8 cellular contexts compared by ENCODE assay signal in genomic region chr5:149732500-149733128, GRCh38. TPM values are rescaled to one million over a fixed set of nuclear protein-coding genes. Genes with fewer than 3 reads are reported as not detected.
DNase-seq lines count a peak whose midpoint lies in the region; ATAC-seq and TF ChIP-seq lines count a peak whose summit lies in the region.

No MANE protein-coding gene starts in this region.

- H3K4me1 ChIP-seq in Caco-2 (peaks cover 11% of the 10 kb centered on the region), PC-9 (replicated peaks; ENCODE audit: insufficient read depth) (peaks cover 15% of the 10 kb centered on the region), esophagus muscularis mucosa (peaks cover 33 to 56% (median 49%) of the 10 kb centered on the region in 4 donors)

- no peak overlapping the region for H3K27ac Mint-ChIP-seq in Caco-2 (ENCODE audit: unreplicated experiment)
- peak overlapping the region in 2 of 3 experiments; percentile 48 to 86 for H3K27ac Mint-ChIP-seq in nephron

- intact Hi-C loops in Caco-2 (cut with micrococcal nuclease; ENCODE audit: unreplicated experiment), result no loop called here
- intact Hi-C loops in PC-9 (cut with micrococcal nuclease; ENCODE audit: unreplicated experiment), result loop anchor here (5.0 kb wide), 2 partner anchors 40 to 75 kb away; no protein-coding TSS in a partner anchor
- intact Hi-C loops in esophagus muscularis mucosa (cut with DNase I), result no loop called here

- TF ChIP-seq POLR2A in esophagus muscularis mucosa (IDR thresholded peaks at IDR 0.05; ENCODE audit: low read depth), result no peak

- no TSS peak for BruUV-seq in Caco-2 (replicated peaks; lab: Mats Ljungman, UMichigan)
- BruUV-seq in PC-9 (replicated peaks; lab: Mats Ljungman, UMichigan), result no TSS peak

- H3K4me1 Mint-ChIP-seq in Caco-2 (ENCODE audit: low read depth, unreplicated experiment), result peaks cover 13% of the 10 kb centered on the region
- peaks cover 18% of the 10 kb centered on the region for H3K4me1 Mint-ChIP-seq in nephron

- H3K4me3 ChIP-seq in Caco-2 (ENCODE audit: low read depth, low read length) (peak overlapping the region; percentile 93), PC-9 (peak overlapping the region; percentile 94; the same call in 1 of the 2 replicates), esophagus muscularis mucosa (peak overlapping the region; percentile 82 to 100 (median 90))

- 33% methylated on average over 11 of the region's 11 CpGs for WGBS in esophagus muscularis mucosa

- no peaks in the 10 kb centered on the region for H4K20me1 ChIP-seq in PC-9 (ENCODE audit: insufficient read depth)

- H3F3A ChIP-seq in PC-9 (ENCODE audit: insufficient read depth, low read depth), result peaks cover 10% of the 10 kb centered on the region; the same call in 1 of the 2 replicates

- POLR2A ChIA-PET in Caco-2 (lab: Charles Lee) (interaction anchor here (0.6 to 0.7 kb wide), 4 partner anchors 30 to 377 kb away, joined by 3 to 7 read pairs (median 4); no protein-coding TSS in a partner anchor), PC-9 (lab: Charles Lee; ENCODE audit: unreplicated experiment) (no interaction called here)

- no peak for TF ChIP-seq EP300 in esophagus muscularis mucosa (IDR thresholded peaks at IDR 0.05)

- peaks cover 6% of the 10 kb centered on the region for H3K36me3 Mint-ChIP-seq in Caco-2 (ENCODE audit: insufficient read depth, unreplicated experiment)
- no peaks in the 10 kb centered on the region for H3K36me3 Mint-ChIP-seq in nephron (ENCODE audit: low read depth)

- peak overlapping the region; percentile 95 for H3K4me2 ChIP-seq in PC-9

- H3K27me3 Mint-ChIP-seq in Caco-2 (ENCODE audit: insufficient read depth, unreplicated experiment), result no peaks in the 10 kb centered on the region
- H3K27me3 Mint-ChIP-seq in nephron (ENCODE audit: low read depth), result peaks cover 35% of the 10 kb centered on the region

- TF ChIP-seq CTCF in Caco-2 (IDR thresholded peaks at IDR 0.05; ENCODE audit: insufficient read depth in 1 of 2, low read depth in 1 of 2, low read length in 1 of 2, severe bottlenecking in 1 of 2, unreplicated experiment in 1 of 2) (no peak), PC-9 (conservative IDR thresholded peaks at IDR 0.05) (no peak), esophagus muscularis mucosa (IDR thresholded peaks at IDR 0.05) (peak in 1 of 3 experiments; percentile 8), nephron (IDR thresholded peaks at IDR 0.05; ENCODE audit: unreplicated experiment in 3 of 3) (no peak)

- no peaks in the 10 kb centered on the region for H3K9me2 ChIP-seq in PC-9 (ENCODE audit: insufficient read depth)

- no peaks in the 10 kb centered on the region for H3K27me3 ChIP-seq in Caco-2 (replicated peaks; ENCODE audit: control insufficient read depth, insufficient read depth, low read length)
- no peaks in the 10 kb centered on the region for H3K27me3 ChIP-seq in PC-9 (ENCODE audit: insufficient read depth, low read depth)
- no peaks in the 10 kb centered on the region for H3K27me3 ChIP-seq in esophagus muscularis mucosa

- H2AFZ ChIP-seq in PC-9, result peak overlapping the region; percentile 97; the same call in 1 of the 2 replicates

- ATAC-seq in HG03457 (IDR thresholded peaks at IDR 0.05; ENCODE audit: unreplicated experiment), result no peak
- ATAC-seq in GM21423 (IDR thresholded peaks at IDR 0.05; ENCODE audit: unreplicated experiment), result no peak

- H3K9me3 ChIP-seq in Caco-2, result no peaks in the 10 kb centered on the region
- H3K9me3 ChIP-seq in PC-9 (ENCODE audit: insufficient read depth, low read depth), result no peaks in the 10 kb centered on the region
- no peaks in the 10 kb centered on the region for H3K9me3 ChIP-seq in esophagus muscularis mucosa

- DNase-seq in Caco-2, result peak in 1 of 2 experiments; percentile 21
- DNase-seq in PC-9, result no peak
- no peak for DNase-seq in esophagus muscularis mucosa (ENCODE audit: extremely low spot score)
- DNase-seq in SHP77 (lab: John Stamatoyannopoulos, UW), result no peak
- no peak for DNase-seq in central memory CD4-positive, alpha-beta T cell

- H3K36me3 ChIP-seq in Caco-2 (ENCODE audit: control insufficient read depth, insufficient read depth, low read length), result 0 out of 2 replicates have a peak, but pooled peaks cover 1% of the 10 kb centered on the region
- no peaks in the 10 kb centered on the region for H3K36me3 ChIP-seq in PC-9 (ENCODE audit: low read depth)
- H3K36me3 ChIP-seq in esophagus muscularis mucosa, result no peaks in the 10 kb centered on the region

- CTCF ChIA-PET in Caco-2 (lab: Charles Lee) (interaction anchor here (0.6 to 1.7 kb wide), 9 partner anchors 11 to 402 kb away, joined by 3 to 7 read pairs (median 3); no protein-coding TSS in a partner anchor), PC-9 (lab: Charles Lee) (no interaction called here)

- H3K9me3 Mint-ChIP-seq in Caco-2 (ENCODE audit: unreplicated experiment) (no peaks in the 10 kb centered on the region), nephron (no peaks in the 10 kb centered on the region)

- H3K4me3 Mint-ChIP-seq in Caco-2 (ENCODE audit: unreplicated experiment) (peak overlapping the region; percentile 92), nephron (peak overlapping the region; percentile 86 to 96 (median 91))

- peaks cover 6% of the 10 kb centered on the region; the same call in 1 of the 2 replicates for H3K79me2 ChIP-seq in PC-9 (ENCODE audit: low read depth)

- H3K27ac ChIP-seq in PC-9 (no peak overlapping the region), esophagus muscularis mucosa (replicated peaks in 1 of 4) (peak overlapping the region; percentile 93 to 97 (median 96))

RNA-seq across cellular contexts. Expression of gene PPARGC1B, which starts 2.5 kb away (rescaled TPM):
- total RNA-seq in Caco-2 (2022) (7.7 and 8.0 TPM in 2 replicates), PC-9 (2021) (3.2 and 3.4 TPM in 2 replicates), esophagus muscularis mucosa (10 to 100 TPM in 2 of 4 donors, 1 to 10 TPM in 2; 5.1 to 14.0 (median 9.7) TPM)
